Comparison of ENCODE assay signal across 17 cellular contexts in the genomic region with DNA sequence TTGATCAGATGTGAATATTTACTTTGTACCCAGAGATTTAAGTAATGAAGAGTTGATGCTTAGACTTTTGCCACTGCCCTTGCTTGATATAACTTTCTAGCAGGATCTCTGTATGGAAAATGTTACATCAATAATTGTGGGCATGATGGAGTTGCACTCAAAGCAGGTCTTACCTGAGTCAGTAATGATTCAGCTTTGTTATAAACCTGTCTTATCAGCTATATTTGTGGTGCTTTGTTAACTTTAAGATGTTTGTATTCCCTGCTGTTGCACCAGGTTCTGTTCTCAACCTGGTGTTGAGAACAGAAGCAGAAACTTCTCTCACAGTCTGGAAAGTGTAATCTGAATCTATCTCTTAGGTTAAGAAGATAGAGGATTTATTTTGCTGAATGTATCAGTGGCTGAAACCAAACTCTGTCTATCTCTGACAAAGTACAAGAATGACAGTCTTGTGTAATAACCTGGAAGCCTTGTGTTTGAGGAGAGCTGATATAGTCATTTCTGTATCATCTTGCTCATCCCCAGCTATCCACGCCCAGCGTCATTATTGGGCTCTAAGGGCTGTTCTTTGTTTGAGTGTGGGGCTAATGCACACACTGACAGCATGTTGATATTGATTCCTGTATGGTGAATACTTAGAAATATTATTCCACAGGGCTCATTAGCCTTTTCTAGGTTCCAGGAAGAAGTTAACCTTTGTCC. TPM values are rescaled to one million over a fixed set of nuclear protein-coding genes. Genes with fewer than 3 reads are reported as not detected.
DNase-seq lines count a peak whose midpoint lies in the region; ATAC-seq and TF ChIP-seq lines count a peak whose summit lies in the region.
"Had no signal": no experiment of that assay in that cellular context is flagged by ENCODE, and none has a peak within 500 bp of the region (broad histone marks: within the 10 kb centered on the region; RNA-seq: fewer than 3 reads in every experiment).

No MANE protein-coding gene starts in this region.

- no peak overlapping the region for H3K4me3 ChIP-seq in RWPE2 (ENCODE audit: severe bottlenecking)
- H3K4me3 ChIP-seq: gastrocnemius medialis, lower lobe of right lung, prostate gland had no signal

- H3K27ac Mint-ChIP-seq in type B pancreatic cell (peak overlapping the region; percentile 81), CD14-positive monocyte (no peak overlapping the region)
- H3K27ac Mint-ChIP-seq: naive B cell, WTC11 had no signal

- peaks cover 7% of the 10 kb centered on the region for H3K4me1 ChIP-seq in RWPE2 (ENCODE audit: insufficient read depth, poor library complexity, severe bottlenecking)
- H3K4me1 ChIP-seq: lower lobe of right lung, prostate gland had no signal

- intact Hi-C loops in CD14-positive monocyte (cut with micrococcal nuclease), result no loop called here

- H3K4me1 Mint-ChIP-seq in type B pancreatic cell (ENCODE audit: unreplicated experiment) (peaks cover 28% of the 10 kb centered on the region), CD14-positive monocyte (no peaks in the 10 kb centered on the region)
- H3K4me1 Mint-ChIP-seq: naive B cell had no signal

- H3K27me3 Mint-ChIP-seq in type B pancreatic cell (no peaks in the 10 kb centered on the region), CD14-positive monocyte (ENCODE audit: low read depth in 3 of 3) (peaks cover 0 to 2% (median 0%) of the 10 kb centered on the region in 3 donors)
- H3K27me3 Mint-ChIP-seq: naive B cell had no signal

- no peaks in the 10 kb centered on the region for H3K36me3 ChIP-seq in RWPE2 (ENCODE audit: low read depth)
- H3K36me3 ChIP-seq: gastrocnemius medialis, lower lobe of right lung, prostate gland had no signal

- TF ChIP-seq CTCF in RWPE2 (IDR thresholded peaks at IDR 0.05; ENCODE audit: poor library complexity, severe bottlenecking) (no peak), type B pancreatic cell (conservative IDR thresholded peaks at IDR 0.05) (no peak), CD14-positive monocyte (IDR thresholded peaks at IDR 0.05) (no peak)

- peak; percentile 86 for ATAC-seq in RWPE2 (ENCODE audit: low read depth)
- ATAC-seq: gastrocnemius medialis, lower lobe of right lung, WTC11 had no signal

- peak; percentile 19 for DNase-seq in stimulated activated CD4-positive, alpha-beta T cell treated with anti-CD3 and anti-CD28 coated beads, Interleukin-1b, Interleukin-23, amount 100 ng/mL, for 48 hours
- no peak for DNase-seq in stimulated activated CD4-positive, alpha-beta T cell treated with anti-CD3 and anti-CD28 coated beads, Interleukin-4, amount 100 ng/mL, for 1 hour
- DNase-seq in RWPE2 (ENCODE audit: low spot score) (no peak), type B pancreatic cell (ENCODE audit: extremely low spot score, unreplicated experiment) (no peak), CD14-positive monocyte (ENCODE audit: low spot score) (no peak), NCI-H2171 (lab: John Stamatoyannopoulos, UW) (no peak), NCI-H2029 (lab: John Stamatoyannopoulos, UW) (no peak)
- DNase-seq: cerebellar nuclear complex, gastrocnemius medialis, lower lobe of right lung, naive B cell, NCI-H1092, SHP77 had no signal

- H3K4me3 Mint-ChIP-seq in type B pancreatic cell (peak overlapping the region; percentile 33), CD14-positive monocyte (no peak overlapping the region)
- H3K4me3 Mint-ChIP-seq: naive B cell, WTC11 had no signal

- H3K27ac ChIP-seq in RWPE2 (ENCODE audit: poor library complexity, severe bottlenecking) (peak overlapping the region; percentile 10), layer of hippocampus (ENCODE audit: low read depth, low read length) (peak overlapping the region; percentile 8)
- H3K27ac ChIP-seq: gastrocnemius medialis, lower lobe of right lung, prostate gland had no signal

- no peaks in the 10 kb centered on the region for H3K36me3 Mint-ChIP-seq in type B pancreatic cell
- H3K36me3 Mint-ChIP-seq in CD14-positive monocyte, result no peaks in the 10 kb centered on the region
- H3K36me3 Mint-ChIP-seq: naive B cell, WTC11 had no signal

- H3K27me3 ChIP-seq in RWPE2 (ENCODE audit: insufficient read depth, poor library complexity, severe bottlenecking), result no peaks in the 10 kb centered on the region
- no peaks in the 10 kb centered on the region for H3K27me3 ChIP-seq in layer of hippocampus (ENCODE audit: control insufficient read depth, insufficient read depth, low read length)
- H3K27me3 ChIP-seq: gastrocnemius medialis had no signal

- no peaks in the 10 kb centered on the region for H3K9me3 ChIP-seq in RWPE2 (ENCODE audit: severe bottlenecking)
- H3K9me3 ChIP-seq: Caco-2, gastrocnemius medialis, lower lobe of right lung, prostate gland had no signal

- H3K9me3 Mint-ChIP-seq in type B pancreatic cell, result peaks cover 4% of the 10 kb centered on the region
- H3K9me3 Mint-ChIP-seq in CD14-positive monocyte, result no peaks in the 10 kb centered on the region
- H3K9me3 Mint-ChIP-seq: WTC11 had no signal

RNA-seq across cellular contexts. Expression of gene AKAP6, which starts 3.5 kb away (rescaled TPM):
- total RNA-seq in type B pancreatic cell (ENCODE audit: low replicate concordance), result 4.7 and 5.5 TPM in 2 replicates
- polyA plus RNA-seq in CD14-positive monocyte, result not detected
